1 cellular context compared by ENCODE assay signal in the genomic region with DNA sequence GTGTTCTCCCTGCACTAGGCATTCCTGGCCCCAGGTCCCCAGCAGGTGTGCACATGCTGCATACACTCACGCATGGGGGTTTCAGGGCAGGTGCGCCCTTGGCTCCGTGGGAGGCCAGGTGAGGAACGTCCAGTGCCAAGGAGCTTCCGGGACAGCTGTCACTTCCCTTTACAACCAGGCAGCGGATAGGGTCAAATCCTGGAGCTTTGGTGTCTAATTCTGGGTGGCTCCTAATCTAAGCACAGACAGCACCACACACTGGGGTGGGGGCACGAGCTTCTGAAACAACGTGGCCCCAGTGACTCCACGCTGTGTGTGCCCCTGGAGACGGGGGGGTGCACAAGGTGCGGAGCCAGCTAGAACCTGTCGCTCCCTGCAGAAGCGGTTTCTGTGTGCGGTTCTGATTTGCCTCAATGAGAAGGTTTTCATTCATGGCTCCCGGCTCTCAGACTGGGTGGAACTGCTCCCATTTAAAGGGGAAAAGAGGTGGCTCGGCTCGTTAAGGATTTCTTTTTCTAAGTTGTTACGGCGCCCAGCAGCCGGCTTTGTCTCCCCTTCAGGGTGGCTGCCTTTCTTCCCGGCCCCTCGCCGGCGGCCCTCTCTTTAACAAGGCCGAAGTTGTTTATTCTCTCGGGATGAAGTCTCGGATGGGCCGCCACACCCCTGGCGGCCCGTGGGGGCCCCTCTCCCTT.
TF ChIP-seq lines count a peak whose summit lies in the region.

No MANE protein-coding gene starts in this region.

TF ChIP-seq in H1, 55 proteins besides CTCF, POLR2A, EP300 and RAD21:
- TF ChIP-seq, protein P1, sequence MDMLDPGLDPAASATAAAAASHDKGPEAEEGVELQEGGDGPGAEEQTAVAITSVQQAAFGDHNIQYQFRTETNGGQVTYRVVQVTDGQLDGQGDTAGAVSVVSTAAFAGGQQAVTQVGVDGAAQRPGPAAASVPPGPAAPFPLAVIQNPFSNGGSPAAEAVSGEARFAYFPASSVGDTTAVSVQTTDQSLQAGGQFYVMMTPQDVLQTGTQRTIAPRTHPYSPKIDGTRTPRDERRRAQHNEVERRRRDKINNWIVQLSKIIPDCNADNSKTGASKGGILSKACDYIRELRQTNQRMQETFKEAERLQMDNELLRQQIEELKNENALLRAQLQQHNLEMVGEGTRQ (IDR thresholded peaks at IDR 0.05; ENCODE audit: low read length): no peak
